Comparison of ENCODE assay signal across 8 cellular contexts in the genomic region with DNA sequence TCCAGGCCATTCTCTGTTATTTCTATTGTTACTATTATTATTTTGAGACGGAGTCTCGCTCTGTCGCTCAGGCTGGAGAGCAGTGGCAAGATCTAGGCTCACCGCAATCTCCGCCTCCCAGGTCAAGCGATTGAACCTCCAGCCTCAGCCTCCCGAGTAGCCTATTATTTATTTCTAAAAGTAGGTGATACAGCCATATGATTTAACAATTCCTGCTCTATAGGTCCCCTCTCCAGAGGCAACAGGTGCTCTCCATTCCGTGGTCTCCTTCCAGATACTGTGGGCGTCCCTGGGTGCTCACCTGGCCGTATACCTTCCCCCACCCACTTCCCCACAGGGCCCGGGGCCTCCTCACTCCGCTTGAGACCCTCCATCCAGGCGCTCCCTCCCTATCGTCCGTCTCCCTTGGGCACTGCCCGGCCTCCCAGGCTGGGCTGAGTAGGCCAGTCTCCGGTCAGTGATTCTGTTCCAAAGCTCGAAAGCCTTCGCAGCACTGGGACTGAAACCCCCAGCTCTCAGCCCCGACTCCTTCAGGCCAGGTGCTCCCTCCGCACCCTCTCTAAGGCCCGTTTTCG. TPM values are rescaled to one million over a fixed set of nuclear protein-coding genes. Genes with fewer than 3 reads are reported as not detected.
A peak's percentile ranks its signal among the peaks of the same experiment; 100 is the strongest.
DNase-seq lines count a peak whose midpoint lies in the region; ATAC-seq and TF ChIP-seq lines count a peak whose summit lies in the region.

No MANE protein-coding gene starts in this region.

- H3K4me3 Mint-ChIP-seq in activated T-helper 2 cell treated with anti-CD3 and anti-CD28 coated beads, Interferon-gamma antibody, Interleukin-2, Interleukin-4, amounts not matched to agents 10 μg/mL and 5 μg/mL and 100 μg/mL, durations not matched to agents 14 hours and 24 hours and 36 hours (ENCODE audit: low read depth): peak overlapping the region; percentile 100
- H3K4me3 Mint-ChIP-seq in immature natural killer cell: peak overlapping the region; percentile 92 to 100 (median 98)

- intact Hi-C loops in cardiac septum (cut with DNase I): loop anchor here (5.0 kb wide), 2 partner anchors 98 to 218 kb away; partner anchors contain the start of genes KIF9, KLHL18 and SETD2
- intact Hi-C loops in activated T-helper 2 cell treated with anti-CD3 and anti-CD28 coated beads, Interferon-gamma antibody, Interleukin-2, Interleukin-4, amounts not matched to agents 10 μg/mL and 5 μg/mL and 100 μg/mL, durations not matched to agents 14 hours and 24 hours and 36 hours (cut with micrococcal nuclease): loop anchor here (1.0 to 10.0 kb wide), 4 partner anchors 95 to 365 kb away; partner anchors contain the start of genes ELP6, KIF9, KLHL18 and SCAP

- no peaks in the 10 kb centered on the region for H3K9me3 ChIP-seq in cardiac muscle cell (ENCODE audit: low read depth)

- no peaks in the 10 kb centered on the region for H3K36me3 ChIP-seq in cardiac muscle cell

- H3K4me1 ChIP-seq in cardiac muscle cell (ENCODE audit: low read depth): peaks cover 7% of the 10 kb centered on the region

- H3K4me3 ChIP-seq in cardiac muscle cell: peak overlapping the region; percentile 79

- peaks cover 17% of the 10 kb centered on the region for H3K36me3 Mint-ChIP-seq in activated T-helper 2 cell treated with anti-CD3 and anti-CD28 coated beads, Interferon-gamma antibody, Interleukin-2, Interleukin-4, amounts not matched to agents 10 μg/mL and 5 μg/mL and 100 μg/mL, durations not matched to agents 14 hours and 24 hours and 36 hours (ENCODE audit: low read depth)
- H3K36me3 Mint-ChIP-seq in immature natural killer cell: no peaks in the 10 kb centered on the region

- H3K27me3 ChIP-seq in cardiac muscle cell: no peaks in the 10 kb centered on the region

- H3K27me3 Mint-ChIP-seq in activated T-helper 2 cell treated with anti-CD3 and anti-CD28 coated beads, Interferon-gamma antibody, Interleukin-2, Interleukin-4, amounts not matched to agents 10 μg/mL and 5 μg/mL and 100 μg/mL, durations not matched to agents 14 hours and 24 hours and 36 hours (ENCODE audit: low read depth): peaks cover 1% of the 10 kb centered on the region
- H3K27me3 Mint-ChIP-seq in immature natural killer cell (ENCODE audit: low read depth in 3 of 3): peaks cover 8 to 16% (median 11%) of the 10 kb centered on the region in 3 donors

- TF ChIP-seq CTCF in cardiac muscle cell (IDR thresholded peaks at IDR 0.05; ENCODE audit: low read depth, low read length): no peak

- peak overlapping the region; percentile 100 for H3K27ac Mint-ChIP-seq in activated T-helper 2 cell treated with anti-CD3 and anti-CD28 coated beads, Interferon-gamma antibody, Interleukin-2, Interleukin-4, amounts not matched to agents 10 μg/mL and 5 μg/mL and 100 μg/mL, durations not matched to agents 14 hours and 24 hours and 36 hours
- H3K27ac Mint-ChIP-seq in immature natural killer cell: peak overlapping the region; percentile 98 to 100 (median 99)

- H3K27ac ChIP-seq in cardiac muscle cell: peak overlapping the region; percentile 88
- H3K27ac ChIP-seq in temporal lobe (ENCODE audit: low read depth, low read length): peak overlapping the region; percentile 88

- ATAC-seq in GM19324 (IDR thresholded peaks at IDR 0.05; ENCODE audit: low FRiP score, unreplicated experiment): no peak

- no peaks in the 10 kb centered on the region for H3K9me3 Mint-ChIP-seq in activated T-helper 2 cell treated with anti-CD3 and anti-CD28 coated beads, Interferon-gamma antibody, Interleukin-2, Interleukin-4, amounts not matched to agents 10 μg/mL and 5 μg/mL and 100 μg/mL, durations not matched to agents 14 hours and 24 hours and 36 hours
- no peaks in the 10 kb centered on the region for H3K9me3 Mint-ChIP-seq in immature natural killer cell

- DNase-seq in cardiac muscle cell (ENCODE audit: low read depth in 1 of 2, low spot score in 1 of 2): no peak
- no peak for DNase-seq in cardiac septum (ENCODE audit: low spot score)
- no peak for DNase-seq in activated T-helper 2 cell treated with anti-CD3 and anti-CD28 coated beads, Interferon-gamma antibody, Interleukin-2, Interleukin-4, amounts not matched to agents 10 μg/mL and 5 μg/mL and 100 μg/mL, durations not matched to agents 14 hours and 24 hours and 36 hours (ENCODE audit: low spot score)
- DNase-seq in immature natural killer cell: no peak
- no peak for DNase-seq in anterior cingulate cortex (lab: John Stamatoyannopoulos, UW)
- no peak for DNase-seq in KG1 (lab: John Stamatoyannopoulos, UW)

- peaks cover 30% of the 10 kb centered on the region for H3K4me1 Mint-ChIP-seq in activated T-helper 2 cell treated with anti-CD3 and anti-CD28 coated beads, Interferon-gamma antibody, Interleukin-2, Interleukin-4, amounts not matched to agents 10 μg/mL and 5 μg/mL and 100 μg/mL, durations not matched to agents 14 hours and 24 hours and 36 hours (ENCODE audit: low read depth)
- H3K4me1 Mint-ChIP-seq in immature natural killer cell: peaks cover 36 to 42% of the 10 kb centered on the region in 2 donors

RNA-seq across cellular contexts. Expression of gene PTPN23, which starts 0.7 kb away (rescaled TPM):
- total RNA-seq in cardiac muscle cell (10.7 and 18.7 TPM in 2 replicates), cardiac septum (24.0 TPM), temporal lobe (15.0 TPM)
- polyA plus RNA-seq in cardiac muscle cell (17.1 and 17.4 TPM in 2 replicates), immature natural killer cell (1 to 10 TPM in 1 of 3 donors, under 1 TPM in 2; 0.62 to 7.1 (median 0.68) TPM)
- 35.7 and 38.3 TPM in 2 replicates for total RNA-seq in activated T-helper 2 cell treated with anti-CD3 and anti-CD28 coated beads, Interferon-gamma antibody, Interleukin-2, Interleukin-4, amounts not matched to agents 10 μg/mL and 5 μg/mL and 100 μg/mL, durations not matched to agents 14 hours and 24 hours and 36 hours
